ENCODE assay signal across 16 cellular contexts in genomic region chr5:72369301-72370079, GRCh38.
"Had no signal": no experiment of that assay in that cellular context is flagged by ENCODE, and none has a peak within 500 bp of the region (broad histone marks: within the 10 kb centered on the region; RNA-seq: fewer than 3 reads in every experiment).

No MANE protein-coding gene starts in this region.

- FAIRE-seq: endometrium had no signal

- H3K27ac Mint-ChIP-seq: activated B cell treated with CpG ODN at 0.5 μM for 24 hours; activated CD4-positive, alpha-beta T cell treated with anti-CD3 and anti-CD28 coated beads, Interleukin-2, amount 10 ng/mL, durations not matched to agents 7 days and 5 days; activated T-helper 2 cell treated with anti-CD3 and anti-CD28 coated beads, Interferon-gamma antibody, Interleukin-2, Interleukin-4, amounts not matched to agents 10 μg/mL and 5 μg/mL and 100 μg/mL, durations not matched to agents 14 hours and 24 hours and 36 hours; naive thymus-derived CD8-positive, alpha-beta T cell; progenitor cell of endocrine pancreas; T-helper 1 cell treated with Interleukin-12 subunit alpha and Interleukin-12 subunit beta and Interleukin-4 antibody, amounts not matched to agents 30 μg/mL and 1 μg/mL, for 36 hours had no signal

- H3K9me3 Mint-ChIP-seq: activated B cell treated with CpG ODN at 0.5 μM for 24 hours; activated CD4-positive, alpha-beta T cell treated with anti-CD3 and anti-CD28 coated beads, Interleukin-2, amount 10 ng/mL, durations not matched to agents 7 days and 5 days; activated T-helper 2 cell treated with anti-CD3 and anti-CD28 coated beads, Interferon-gamma antibody, Interleukin-2, Interleukin-4, amounts not matched to agents 10 μg/mL and 5 μg/mL and 100 μg/mL, durations not matched to agents 14 hours and 24 hours and 36 hours; naive thymus-derived CD8-positive, alpha-beta T cell; T-helper 1 cell treated with Interleukin-12 subunit alpha and Interleukin-12 subunit beta and Interleukin-4 antibody, amounts not matched to agents 30 μg/mL and 1 μg/mL, for 36 hours had no signal

- H3K4me3 ChIP-seq: adrenal gland, right lobe of liver, upper lobe of left lung had no signal

- H3K9me3 ChIP-seq: adrenal gland, right lobe of liver, upper lobe of left lung had no signal

- H3K36me3 ChIP-seq: adrenal gland, right lobe of liver, upper lobe of left lung had no signal

- DNase-seq: activated B cell treated with CpG ODN at 0.5 μM for 24 hours; activated CD4-positive, alpha-beta T cell treated with anti-CD3 and anti-CD28 coated beads, Interleukin-2, amount 10 ng/mL, durations not matched to agents 7 days and 5 days; activated naive CD4-positive, alpha-beta T cell treated with anti-CD3 and anti-CD28 coated beads, Interleukin-2, amount 50 U/mL, for 16 hours; adrenal gland; glutamatergic neuron; naive thymus-derived CD8-positive, alpha-beta T cell; nucleus accumbens; right lobe of liver; stimulated activated CD4-positive, alpha-beta T cell treated with anti-CD3 and anti-CD28 coated beads, Interleukin-2, amount 100 ng/mL, for 24 hours; stimulated activated naive CD4-positive, alpha-beta T cell treated with Interleukin-2 at 50 U/mL for 16 hours; upper lobe of left lung had no signal

- H3K27me3 ChIP-seq: adrenal gland, right lobe of liver, upper lobe of left lung had no signal

- ATAC-seq: esophagus mucosa; naive thymus-derived CD8-positive, alpha-beta T cell; right lobe of liver had no signal

- H3K4me1 ChIP-seq: right lobe of liver had no signal

- H3K27me3 Mint-ChIP-seq: activated B cell treated with CpG ODN at 0.5 μM for 24 hours; activated CD4-positive, alpha-beta T cell treated with anti-CD3 and anti-CD28 coated beads, Interleukin-2, amount 10 ng/mL, durations not matched to agents 7 days and 5 days; naive thymus-derived CD8-positive, alpha-beta T cell; progenitor cell of endocrine pancreas had no signal

- H3K27ac ChIP-seq: adrenal gland, right lobe of liver, upper lobe of left lung had no signal

- H3K4me3 Mint-ChIP-seq: activated B cell treated with CpG ODN at 0.5 μM for 24 hours; activated CD4-positive, alpha-beta T cell treated with anti-CD3 and anti-CD28 coated beads, Interleukin-2, amount 10 ng/mL, durations not matched to agents 7 days and 5 days; naive thymus-derived CD8-positive, alpha-beta T cell; T-helper 1 cell treated with Interleukin-12 subunit alpha and Interleukin-12 subunit beta and Interleukin-4 antibody, amounts not matched to agents 30 μg/mL and 1 μg/mL, for 36 hours had no signal
